In the genomic region with DNA sequence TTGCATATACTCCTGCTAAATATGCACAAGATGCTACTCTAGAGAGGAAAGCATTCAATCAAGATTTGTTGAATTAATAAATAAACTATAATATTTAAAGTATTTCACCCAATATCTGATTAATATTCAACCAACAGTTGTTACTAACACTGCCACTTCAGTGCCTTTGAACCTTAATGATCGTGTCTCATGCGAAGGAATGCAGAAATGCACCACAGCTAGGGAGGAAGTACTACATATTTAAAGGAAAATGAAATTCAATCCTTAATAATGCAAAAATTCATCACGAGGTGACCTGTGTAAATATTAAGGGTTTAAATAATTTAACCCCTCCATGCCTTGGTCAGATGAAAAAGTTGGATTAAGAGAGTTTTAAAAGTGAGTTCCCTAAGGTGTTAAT, we compare ENCODE assay signal across 25 cellular contexts.
"Had no signal": no experiment of that assay in that cellular context is flagged by ENCODE, and none has a peak within 500 bp of the region (broad histone marks: within the 10 kb centered on the region; RNA-seq: fewer than 3 reads in every experiment).

No MANE protein-coding gene starts in this region.

- H3K4me3 Mint-ChIP-seq: dendritic cell treated with granulocyte-macrophage colony-stimulating factor and Interleukin-4, amounts not matched to agents 40 ng/mL and 50 ng/mL, for 4 days; effector memory CD8-positive, alpha-beta T cell; endodermal cell had no signal

- H3K9me3 ChIP-seq: colonic mucosa, esophagus muscularis mucosa, gastrocnemius medialis, gastroesophageal sphincter had no signal

- H3K36me3 ChIP-seq: colonic mucosa, esophagus muscularis mucosa, esophagus squamous epithelium, gastrocnemius medialis, gastroesophageal sphincter, heart left ventricle, heart right ventricle had no signal

- H3K27ac Mint-ChIP-seq: dendritic cell treated with granulocyte-macrophage colony-stimulating factor and Interleukin-4, amounts not matched to agents 40 ng/mL and 50 ng/mL, for 4 days; effector memory CD8-positive, alpha-beta T cell; endodermal cell had no signal

- H3K27me3 Mint-ChIP-seq: dendritic cell treated with granulocyte-macrophage colony-stimulating factor and Interleukin-4, amounts not matched to agents 40 ng/mL and 50 ng/mL, for 4 days had no signal

- H3K4me1 ChIP-seq: colonic mucosa, esophagus muscularis mucosa, esophagus squamous epithelium, foreskin keratinocyte, gastroesophageal sphincter had no signal

- ATAC-seq: effector memory CD8-positive, alpha-beta T cell; esophagus mucosa; foreskin keratinocyte; gastrocnemius medialis; gastroesophageal sphincter; heart left ventricle; heart right ventricle had no signal

- H3K9me3 Mint-ChIP-seq: endodermal cell had no signal

- H3K27ac ChIP-seq: colonic mucosa, coronary artery, dorsolateral prefrontal cortex, epithelial cell of prostate, esophagus muscularis mucosa, esophagus squamous epithelium, foreskin keratinocyte, gastrocnemius medialis, gastroesophageal sphincter, heart left ventricle, heart right ventricle had no signal

- H3K4me3 ChIP-seq: colonic mucosa, coronary artery, dorsolateral prefrontal cortex, esophagus muscularis mucosa, esophagus squamous epithelium, gastrocnemius medialis, gastroesophageal sphincter, heart left ventricle, heart right ventricle had no signal

- H3K27me3 ChIP-seq: colonic mucosa, esophagus muscularis mucosa, esophagus squamous epithelium, foreskin keratinocyte, gastrocnemius medialis, gastroesophageal sphincter, heart left ventricle, heart right ventricle had no signal

- DNase-seq: colonic mucosa; cortex of kidney; dermis blood vessel endothelial cell; dorsolateral prefrontal cortex; effector CD4-positive, alpha-beta T cell; effector CD8-positive, alpha-beta T cell; effector memory CD4-positive, alpha-beta T cell; effector memory CD8-positive, alpha-beta T cell; endodermal cell; erythroblast; esophagus squamous epithelium; foreskin fibroblast; foreskin keratinocyte; foreskin melanocyte; gastrocnemius medialis; glutamatergic neuron; head of caudate nucleus; heart left ventricle; heart right ventricle had no signal
